24 cellular contexts compared by ENCODE assay signal in genomic region chr17:80026359-80027042, GRCh38. TPM values are rescaled to one million over a fixed set of nuclear protein-coding genes. Genes with fewer than 3 reads are reported as not detected.
DNase-seq lines count a peak whose midpoint lies in the region; ATAC-seq and TF ChIP-seq lines count a peak whose summit lies in the region.
"Had no signal": no experiment of that assay in that cellular context is flagged by ENCODE, and none has a peak within 500 bp of the region (broad histone marks: within the 10 kb centered on the region; RNA-seq: fewer than 3 reads in every experiment).

No MANE protein-coding gene starts in this region.

- peak overlapping the region; percentile 27 for H3K4me3 Mint-ChIP-seq in glutamatergic neuron (ENCODE audit: unreplicated experiment)
- H3K4me3 Mint-ChIP-seq: CD14-positive monocyte; naive B cell; T-helper 1 cell treated with Interleukin-12 subunit alpha and Interleukin-12 subunit beta and Interleukin-4 antibody, amounts not matched to agents 30 μg/mL and 1 μg/mL, for 36 hours had no signal

- peaks cover 20% of the 10 kb centered on the region for H3K27me3 Mint-ChIP-seq in glutamatergic neuron (ENCODE audit: unreplicated experiment)
- H3K27me3 Mint-ChIP-seq: progenitor cell of endocrine pancreas had no signal

- H3K4me3 ChIP-seq in tibial artery = no peak overlapping the region
- H3K4me3 ChIP-seq: A549, ascending aorta, coronary artery, gastroesophageal sphincter, GM23248 had no signal

- no peaks in the 10 kb centered on the region for H3K27me3 ChIP-seq in tibial artery
- H3K27me3 ChIP-seq: ascending aorta, gastroesophageal sphincter had no signal

- peaks cover 52% of the 10 kb centered on the region for H3K4me1 Mint-ChIP-seq in glutamatergic neuron (ENCODE audit: low read depth, unreplicated experiment)
- H3K4me1 Mint-ChIP-seq: naive B cell had no signal

- H3K36me3 Mint-ChIP-seq in glutamatergic neuron (ENCODE audit: unreplicated experiment) = peaks cover 4% of the 10 kb centered on the region
- H3K36me3 Mint-ChIP-seq: CD14-positive monocyte, naive B cell had no signal

- intact Hi-C loops in tibial artery (cut with DNase I; ENCODE audit: low total_unique reads) = no loop called here

- TF ChIP-seq CTCF in glutamatergic neuron (IDR thresholded peaks at IDR 0.05; ENCODE audit: partially characterized antibody, unreplicated experiment) = no peak
- no peak for TF ChIP-seq CTCF in tibial artery (IDR thresholded peaks at IDR 0.05)

- H3K36me3 ChIP-seq in tibial artery = no peaks in the 10 kb centered on the region
- H3K36me3 ChIP-seq: ascending aorta had no signal

- no peaks in the 10 kb centered on the region for H3K9me3 ChIP-seq in tibial artery
- H3K9me3 ChIP-seq: A549, ascending aorta, gastroesophageal sphincter had no signal

- H3K27ac ChIP-seq in tibial artery = no peak overlapping the region
- H3K27ac ChIP-seq: A549, ascending aorta, epithelial cell of prostate, gastroesophageal sphincter, GM23248 had no signal

- H3K9me3 Mint-ChIP-seq in glutamatergic neuron (ENCODE audit: unreplicated experiment) = peaks cover 23% of the 10 kb centered on the region
- H3K9me3 Mint-ChIP-seq: naive B cell; T-helper 1 cell treated with Interleukin-12 subunit alpha and Interleukin-12 subunit beta and Interleukin-4 antibody, amounts not matched to agents 30 μg/mL and 1 μg/mL, for 36 hours had no signal

- peak; percentile 23 for DNase-seq in NCI-H2171 treated with DMSO at 0.1 percent for 48 hours (lab: John Stamatoyannopoulos, UW)
- DNase-seq in NCI-H2171 (lab: John Stamatoyannopoulos, UW) = no peak
- peak; percentile 20 for DNase-seq in NCI-H69 (lab: John Stamatoyannopoulos, UW)
- DNase-seq in glutamatergic neuron = no peak
- DNase-seq in tibial artery = peak; percentile 67 to 76
- DNase-seq in NAMALWA (ENCODE audit: low spot score) = no peak
- no peak for DNase-seq in GM19240 (ENCODE audit: insufficient read length, low spot score)
- DNase-seq: activated gamma-delta T cell treated with Interleukin-2 at 50 U/mL for 16 hours; GM23248; naive B cell; NCI-H187 treated with DMSO at 0.1 percent for 48 hours; stimulated activated CD4-positive, alpha-beta T cell treated with anti-CD3 and anti-CD28 coated beads, Interleukin-12 subunit alpha, Interleukin-12 subunit beta, amount 100 ng/mL, for 4 hours; stimulated activated naive CD4-positive, alpha-beta T cell treated with Interleukin-2 at 50 U/mL for 16 hours had no signal

- peak overlapping the region; percentile 94 for H3K27ac Mint-ChIP-seq in glutamatergic neuron (ENCODE audit: unreplicated experiment)
- H3K27ac Mint-ChIP-seq: CD14-positive monocyte; naive B cell; progenitor cell of endocrine pancreas; T-helper 1 cell treated with Interleukin-12 subunit alpha and Interleukin-12 subunit beta and Interleukin-4 antibody, amounts not matched to agents 30 μg/mL and 1 μg/mL, for 36 hours had no signal

- H3K4me1 ChIP-seq in tibial artery = peaks cover 0 to 61% (median 42%) of the 10 kb centered on the region in 4 donors

- no peak for ATAC-seq in HG03460 (IDR thresholded peaks at IDR 0.05; ENCODE audit: unreplicated experiment)
- ATAC-seq: A549; activated CD4-positive, CD25-positive, alpha-beta regulatory T cell treated with anti-CD3 and anti-CD28 coated beads, Interleukin-2, amount 50 U/mL, for 24 hours; gastroesophageal sphincter; Right ventricle myocardium inferior had no signal

RNA-seq across cellular contexts. Expression of gene TBC1D16, which starts 9.2 kb away (rescaled TPM):
- total RNA-seq in glutamatergic neuron (ENCODE audit: unreplicated experiment) = 197 TPM

RNA-seq across cellular contexts. Expression of gene CCDC40, which starts 9.9 kb away (rescaled TPM):
- 25.3 TPM for total RNA-seq in glutamatergic neuron (ENCODE audit: unreplicated experiment)

Comparison
In these comparisons a context has a peak if more than half of its experiments do, and no peak if none do; other contexts are left out.
1. DNase-seq: peak in NCI-H2171 treated with DMSO at 0.1 percent for 48 hours (single experiment), NCI-H69 (single experiment) and tibial artery (2 of 2); none in NCI-H2171 (single experiment), glutamatergic neuron (single experiment), NAMALWA (single experiment) and GM19240 (single experiment).